In the genomic region with DNA sequence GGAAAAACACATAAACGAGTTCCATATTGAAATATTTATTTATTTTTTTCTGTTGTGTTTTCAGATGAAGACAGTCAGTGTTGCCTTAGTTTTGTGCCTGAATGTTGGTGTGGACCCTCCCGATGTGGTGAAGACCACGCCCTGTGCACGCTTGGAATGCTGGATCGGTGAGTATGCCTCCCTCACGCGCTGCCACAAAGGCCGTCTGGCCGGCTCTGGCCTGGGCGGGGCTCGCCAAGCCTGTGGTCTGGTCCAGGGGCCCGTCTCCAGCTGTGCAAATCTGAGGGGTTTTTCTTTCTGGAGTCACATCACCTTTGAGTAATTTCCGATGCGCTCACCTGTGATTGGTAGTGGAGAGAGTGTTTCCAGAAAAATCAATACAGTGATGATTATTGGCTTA, we compare ENCODE assay signal across 21 cellular contexts.
DNase-seq lines count a peak whose midpoint lies in the region; FAIRE-seq and TF ChIP-seq lines count a peak whose summit lies in the region.
"Had no signal": no experiment of that assay in that cellular context is flagged by ENCODE, and none has a peak within 500 bp of the region (broad histone marks: within the 10 kb centered on the region; RNA-seq: fewer than 3 reads in every experiment).

No MANE protein-coding gene starts in this region.

- no peaks in the 10 kb centered on the region for H3K36me3 ChIP-seq in PC-9 (ENCODE audit: low read depth)
- H3K36me3 ChIP-seq in endodermal cell (ENCODE audit: control insufficient read depth, insufficient read depth, low read length): peaks cover 5% of the 10 kb centered on the region
- H3K36me3 ChIP-seq in uterus: no peaks in the 10 kb centered on the region
- H3K36me3 ChIP-seq in mammary epithelial cell (ENCODE audit: insufficient read depth, low read length): peaks cover 6% of the 10 kb centered on the region

- 90 to 96% methylated on average over 9 to 14 of the region's 14 CpGs for WGBS in endodermal cell (ENCODE audit: insufficient coverage in 1 of 2, insufficient read length in 1 of 2), 2 experiments
- WGBS in mammary epithelial cell (ENCODE audit: low coverage, missing lambda C conversion rate): 93% methylated on average over 14 of the region's 14 CpGs

- no peak overlapping the region for H3K27ac ChIP-seq in PC-9
- H3K27ac ChIP-seq in endodermal cell (ENCODE audit: low read depth, low read length): no peak overlapping the region
- H3K27ac ChIP-seq in uterus: no peak overlapping the region
- H3K27ac ChIP-seq in mammary epithelial cell (ENCODE audit: insufficient read depth, low read depth, low read length): no peak overlapping the region
- H3K27ac ChIP-seq: BLaER1 had no signal

- TF ChIP-seq CTCF in PC-9 (conservative IDR thresholded peaks at IDR 0.05) (no peak), endodermal cell (conservative IDR thresholded peaks at IDR 0.05) (no peak), uterus (IDR thresholded peaks at IDR 0.05) (no peak), mammary epithelial cell (conservative IDR thresholded peaks at IDR 0.05 in 1 of 2, IDR thresholded peaks at IDR 0.05 in 1 of 2; ENCODE audit: extremely low read depth in 1 of 2, insufficient read depth in 1 of 2, low read depth in 1 of 2, low read length in 2 of 2) (no peak)

- no peaks in the 10 kb centered on the region for H3K9me2 ChIP-seq in PC-9 (ENCODE audit: insufficient read depth)

- DNase-seq in DMS53 treated with DMSO at 0.1 percent for 48 hours (lab: John Stamatoyannopoulos, UW; ENCODE audit: unreplicated experiment) (peak; percentile 82), PC-9 (peak; percentile 43 to 89), endodermal cell (peak; percentile 28), urothelium cell line (ENCODE audit: low spot score) (peak; percentile 88), uterus (no peak), mammary epithelial cell (no peak)
- DNase-seq in activated CD4-positive, alpha-beta T cell treated with anti-CD3 and anti-CD28 coated beads, Interleukin-2, amount 10 ng/mL, durations not matched to agents 7 days and 5 days: no peak
- DNase-seq: CD8-positive, alpha-beta memory T cell; DMS79; GOT3; HCEC 1CT; IMR-90; NCI-H1694; NCI-H2081 treated with DMSO at 0.1 percent for 48 hours; NCI-H2171 treated with DMSO at 0.1 percent for 48 hours; NCI-H446; NCI-H526 treated with DMSO at 0.1 percent for 48 hours; T-cell had no signal

- H3K27me3 Mint-ChIP-seq in endodermal cell (ENCODE audit: insufficient read depth): no peaks in the 10 kb centered on the region
- H3K27me3 Mint-ChIP-seq in activated CD4-positive, alpha-beta T cell treated with anti-CD3 and anti-CD28 coated beads, Interleukin-2, amount 10 ng/mL, durations not matched to agents 7 days and 5 days: no peaks in the 10 kb centered on the region
- H3K27me3 Mint-ChIP-seq: CD8-positive, alpha-beta memory T cell; T-cell had no signal

- H3K4me3 ChIP-seq in PC-9: no peak overlapping the region
- H3K4me3 ChIP-seq in endodermal cell (ENCODE audit: low read length): no peak overlapping the region
- H3K4me3 ChIP-seq in uterus: no peak overlapping the region
- H3K4me3 ChIP-seq in mammary epithelial cell (replicated peaks in 1 of 3; ENCODE audit: insufficient read depth in 1 of 3, low read depth in 2 of 3, low read length in 3 of 3): no peak overlapping the region
- H3K4me3 ChIP-seq: BLaER1 had no signal

- peak; percentile 53 for FAIRE-seq in urothelium cell line (lab: Jason Lieb, UNC)
- FAIRE-seq: D721Med, GM12892 had no signal

- H3K4me1 Mint-ChIP-seq in endodermal cell: peaks cover 29% of the 10 kb centered on the region
- peaks cover 33% of the 10 kb centered on the region for H3K4me1 Mint-ChIP-seq in activated CD4-positive, alpha-beta T cell treated with anti-CD3 and anti-CD28 coated beads, Interleukin-2, amount 10 ng/mL, durations not matched to agents 7 days and 5 days

- H3K4me1 ChIP-seq in PC-9 (replicated peaks; ENCODE audit: insufficient read depth) (peaks cover 4% of the 10 kb centered on the region), endodermal cell (ENCODE audit: control insufficient read depth, insufficient read depth, low read length) (peaks cover 9% of the 10 kb centered on the region), uterus (no peaks in the 10 kb centered on the region), mammary epithelial cell (ENCODE audit: insufficient read depth, low read length) (peaks cover 12% of the 10 kb centered on the region)

- no peak overlapping the region for H3K27ac Mint-ChIP-seq in endodermal cell
- H3K27ac Mint-ChIP-seq in activated CD4-positive, alpha-beta T cell treated with anti-CD3 and anti-CD28 coated beads, Interleukin-2, amount 10 ng/mL, durations not matched to agents 7 days and 5 days: no peak overlapping the region
- H3K27ac Mint-ChIP-seq: T-cell had no signal

- no peak overlapping the region for H3K4me3 Mint-ChIP-seq in endodermal cell
- H3K4me3 Mint-ChIP-seq in activated CD4-positive, alpha-beta T cell treated with anti-CD3 and anti-CD28 coated beads, Interleukin-2, amount 10 ng/mL, durations not matched to agents 7 days and 5 days: no peak overlapping the region
- H3K4me3 Mint-ChIP-seq: CD8-positive, alpha-beta memory T cell; T-cell had no signal

- TF ChIP-seq POLR2A in uterus (IDR thresholded peaks at IDR 0.05): no peak

- POLR2A ChIA-PET in PC-9 (lab: Charles Lee; ENCODE audit: unreplicated experiment): interaction anchor here (0.6 kb wide), 1 partner anchor 171 kb away, joined by 10 read pairs; no protein-coding TSS in a partner anchor
- POLR2A ChIA-PET in activated CD4-positive, alpha-beta T cell treated with anti-CD3 and anti-CD28 coated beads, Interleukin-2, amount 10 ng/mL, durations not matched to agents 7 days and 5 days (lab: Charles Lee): no interaction called here

- H2AFZ ChIP-seq in PC-9 (no peak overlapping the region), mammary epithelial cell (ENCODE audit: low read depth, low read length) (no peak overlapping the region)

- peaks cover 13% of the 10 kb centered on the region for H3K36me3 Mint-ChIP-seq in endodermal cell (ENCODE audit: low read depth)
- H3K36me3 Mint-ChIP-seq in activated CD4-positive, alpha-beta T cell treated with anti-CD3 and anti-CD28 coated beads, Interleukin-2, amount 10 ng/mL, durations not matched to agents 7 days and 5 days (ENCODE audit: low read depth): peaks cover 14% of the 10 kb centered on the region

- BruUV-seq in PC-9 (replicated peaks; lab: Mats Ljungman, UMichigan): no TSS peak
- no TSS peak for BruUV-seq in mammary epithelial cell (replicated peaks; lab: Mats Ljungman, UMichigan)

- in situ Hi-C loops in mammary epithelial cell (cut with MboI; ENCODE audit: low sequenced_read_pairs in 2 of 2): no loop called here

- H3K9ac ChIP-seq in endodermal cell (ENCODE audit: extremely low read depth, low read length, poor library complexity, severe bottlenecking) (no peak overlapping the region), mammary epithelial cell (ENCODE audit: insufficient read depth, low read length) (no peak overlapping the region)
- H3K9ac ChIP-seq: BLaER1 had no signal

- no peaks in the 10 kb centered on the region for H3K27me3 ChIP-seq in PC-9 (ENCODE audit: insufficient read depth, low read depth)
- H3K27me3 ChIP-seq in endodermal cell (ENCODE audit: control insufficient read depth, insufficient read depth, low read length, poor library complexity, severe bottlenecking): no peaks in the 10 kb centered on the region
- no peaks in the 10 kb centered on the region for H3K27me3 ChIP-seq in uterus
- H3K27me3 ChIP-seq in mammary epithelial cell (ENCODE audit: insufficient read depth, low read length): no peaks in the 10 kb centered on the region
- H3K27me3 ChIP-seq: BLaER1 had no signal

- peaks cover 3% of the 10 kb centered on the region; the same call in 1 of the 2 replicates for H3F3A ChIP-seq in PC-9 (ENCODE audit: insufficient read depth, low read depth)

- H3K9me3 ChIP-seq in PC-9 (ENCODE audit: insufficient read depth, low read depth) (no peaks in the 10 kb centered on the region), endodermal cell (ENCODE audit: control insufficient read depth, low read length) (no peaks in the 10 kb centered on the region), uterus (no peaks in the 10 kb centered on the region), mammary epithelial cell (replicated peaks; ENCODE audit: insufficient read depth, low read length) (no peaks in the 10 kb centered on the region)

- intact Hi-C loops in PC-9 (cut with micrococcal nuclease; ENCODE audit: unreplicated experiment): loop anchor here (10.0 kb wide), 1 partner anchor 139 kb away; no protein-coding TSS in a partner anchor
- intact Hi-C loops in uterus (cut with DNase I; ENCODE audit: low total_unique reads): no loop called here
- intact Hi-C loops in mammary epithelial cell (cut with micrococcal nuclease): no loop called here

- CTCF ChIA-PET in PC-9 (lab: Charles Lee) (no interaction called here), mammary epithelial cell (lab: Charles Lee; ENCODE audit: low non-redundant PET) (no interaction called here)
- CTCF ChIA-PET in activated CD4-positive, alpha-beta T cell treated with anti-CD3 and anti-CD28 coated beads, Interleukin-2, amount 10 ng/mL, durations not matched to agents 7 days and 5 days (lab: Charles Lee): no interaction called here

- H3K9me3 Mint-ChIP-seq in endodermal cell: no peaks in the 10 kb centered on the region
- no peaks in the 10 kb centered on the region for H3K9me3 Mint-ChIP-seq in activated CD4-positive, alpha-beta T cell treated with anti-CD3 and anti-CD28 coated beads, Interleukin-2, amount 10 ng/mL, durations not matched to agents 7 days and 5 days
- H3K9me3 Mint-ChIP-seq: CD8-positive, alpha-beta memory T cell; T-cell had no signal

- H4K20me1 ChIP-seq in PC-9 (ENCODE audit: insufficient read depth) (no peaks in the 10 kb centered on the region), mammary epithelial cell (ENCODE audit: insufficient read depth, low read length) (no peaks in the 10 kb centered on the region)

- H3K79me2 ChIP-seq in PC-9 (ENCODE audit: low read depth): peaks cover 27% of the 10 kb centered on the region
- H3K79me2 ChIP-seq in mammary epithelial cell (ENCODE audit: insufficient read depth, low read length): peaks cover 52% of the 10 kb centered on the region

- dilution Hi-C loops in mammary epithelial cell (cut with HindIII; ENCODE audit: low sequenced_read_pairs): no loop called here

- H3K4me2 ChIP-seq in PC-9: no peak overlapping the region
- H3K4me2 ChIP-seq in mammary epithelial cell (ENCODE audit: insufficient read depth, low read depth, low read length): no peak overlapping the region
- H3K4me2 ChIP-seq: BLaER1 had no signal

Comparison
In these comparisons a context has a peak if more than half of its experiments do, and no peak if none do; other contexts are left out.
1. DNase-seq: peak in DMS53 treated with DMSO at 0.1 percent for 48 hours (single experiment), PC-9 (2 of 2), endodermal cell (single experiment) and urothelium cell line (single experiment); none in uterus (0 of 2), mammary epithelial cell (single experiment) and activated CD4-positive, alpha-beta T cell treated with anti-CD3 and anti-CD28 coated beads, Interleukin-2, amount 10 ng/mL, durations not matched to agents 7 days and 5 days (single experiment).